Comparison of ENCODE assay signal across 13 cellular contexts in the genomic region with DNA sequence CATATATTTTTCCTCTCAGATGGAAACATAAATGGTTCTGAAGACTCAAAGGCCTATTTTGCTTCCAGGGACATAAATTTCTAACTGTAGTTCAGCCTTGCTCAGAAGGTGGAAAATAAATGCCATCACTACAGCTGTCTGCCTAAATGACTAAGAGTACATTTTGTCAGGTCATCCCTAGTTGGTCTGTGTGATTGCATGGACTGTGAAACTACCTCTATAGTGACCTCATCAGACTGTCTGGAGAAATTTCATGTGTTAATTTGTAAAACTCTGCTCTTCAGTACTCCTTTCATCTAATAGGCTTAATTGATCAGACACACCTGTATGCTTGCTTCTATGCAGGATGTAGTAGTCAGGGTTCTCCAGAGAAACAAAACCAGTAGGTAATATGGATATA.
DNase-seq lines count a peak whose midpoint lies in the region; ATAC-seq, FAIRE-seq and TF ChIP-seq lines count a peak whose summit lies in the region.
"Had no signal": no experiment of that assay in that cellular context is flagged by ENCODE, and none has a peak within 500 bp of the region (broad histone marks: within the 10 kb centered on the region; RNA-seq: fewer than 3 reads in every experiment).

No MANE protein-coding gene starts in this region.

- no peaks in the 10 kb centered on the region for H3K79me2 ChIP-seq in OCI-LY7 (ENCODE audit: insufficient read depth, low read depth, low read length)

- H3K4me1 ChIP-seq in OCI-LY7 (ENCODE audit: insufficient read depth, low read length, poor library complexity, severe bottlenecking) (no peaks in the 10 kb centered on the region), small intestine (ENCODE audit: control insufficient read depth in 2 of 2, insufficient read depth in 1 of 2, low read depth in 1 of 2, low read length in 1 of 2) (no peaks in the 10 kb centered on the region), tibial artery (no peaks in the 10 kb centered on the region)

- ATAC-seq in GM19372 (IDR thresholded peaks at IDR 0.05; ENCODE audit: low read depth, unreplicated experiment), result peak; percentile 80
- peak; percentile 62 for ATAC-seq in HG03175 (IDR thresholded peaks at IDR 0.05; ENCODE audit: unreplicated experiment)
- no peak for ATAC-seq in HG03196 (IDR thresholded peaks at IDR 0.05; ENCODE audit: unreplicated experiment)
- ATAC-seq: mucosa of descending colon had no signal

- no peaks in the 10 kb centered on the region for H4K20me1 ChIP-seq in OCI-LY7 (ENCODE audit: insufficient read depth, low read length)

- no peaks in the 10 kb centered on the region for H3K9me2 ChIP-seq in OCI-LY7 (ENCODE audit: insufficient read depth, low read length)

- peak; percentile 48 for DNase-seq in A172 (ENCODE audit: low spot score)
- DNase-seq in OCI-LY7 (ENCODE audit: low spot score), result peak; percentile 17
- DNase-seq in small intestine, result no peak
- no peak for DNase-seq in T-helper 2 cell
- DNase-seq in tibial artery, result no peak
- DNase-seq: activated T-cell treated with anti-CD3 and anti-CD28 coated beads, Interleukin-2, amount 50 U/mL, for 24 hours; cerebellar nuclear complex; mucosa of descending colon; NCI-H1694 treated with DMSO at 0.1 percent for 48 hours; T-helper 1 cell had no signal

- H3K27ac ChIP-seq in OCI-LY7 (ENCODE audit: low read depth, low read length, poor library complexity, severe bottlenecking), result no peak overlapping the region
- H3K27ac ChIP-seq in small intestine (ENCODE audit: low read depth in 1 of 2, low read length in 1 of 2), result no peak overlapping the region
- no peak overlapping the region for H3K27ac ChIP-seq in tibial artery

- H3K4me3 ChIP-seq in OCI-LY7 (ENCODE audit: low read depth, low read length, poor library complexity, severe bottlenecking) (no peak overlapping the region), small intestine (ENCODE audit: low read depth in 1 of 2, low read length in 2 of 2) (no peak overlapping the region), tibial artery (no peak overlapping the region)
- H3K4me3 ChIP-seq: mucosa of descending colon had no signal

- H2AFZ ChIP-seq in OCI-LY7 (ENCODE audit: low read length), result no peak overlapping the region

- CTCF ChIA-PET in OCI-LY7 (lab: Charles Lee; ENCODE audit: unreplicated experiment), result no interaction called here

- no peaks in the 10 kb centered on the region for H3K27me3 ChIP-seq in small intestine (ENCODE audit: control insufficient read depth in 2 of 2, insufficient read depth in 2 of 2, low read length in 2 of 2)
- no peaks in the 10 kb centered on the region for H3K27me3 ChIP-seq in tibial artery

- no peak for FAIRE-seq in small intestine (lab: Jason Lieb, UNC)

- no TSS peak for BruUV-seq in OCI-LY7 (replicated peaks; lab: Mats Ljungman, UMichigan)

- POLR2A ChIA-PET in OCI-LY7 (lab: Charles Lee), result no interaction called here

- TF ChIP-seq CTCF in OCI-LY7 (conservative IDR thresholded peaks at IDR 0.05; ENCODE audit: low read length) (0 out of 2 replicates have a peak, but pooled peaks have one; percentile 30), tibial artery (IDR thresholded peaks at IDR 0.05) (no peak)

- intact Hi-C loops in OCI-LY7 (cut with micrococcal nuclease; ENCODE audit: unreplicated experiment) (no loop called here), tibial artery (cut with DNase I; ENCODE audit: low total_unique reads) (no loop called here)

- no peak overlapping the region for H3K4me2 ChIP-seq in OCI-LY7 (ENCODE audit: low read length)

- H3K36me3 ChIP-seq in OCI-LY7 (ENCODE audit: insufficient read depth, low read length), result no peaks in the 10 kb centered on the region
- H3K36me3 ChIP-seq in small intestine (ENCODE audit: control insufficient read depth in 2 of 2, insufficient read depth in 2 of 2, low read length in 2 of 2), result no peaks in the 10 kb centered on the region
- no peaks in the 10 kb centered on the region for H3K36me3 ChIP-seq in tibial artery

- H3K9me3 ChIP-seq in OCI-LY7 (ENCODE audit: low read length) (no peaks in the 10 kb centered on the region), small intestine (ENCODE audit: control insufficient read depth, low read depth) (no peaks in the 10 kb centered on the region), tibial artery (no peaks in the 10 kb centered on the region)
- H3K9me3 ChIP-seq: mucosa of descending colon had no signal

Comparison
In these comparisons a context has a peak if more than half of its experiments do, and no peak if none do; other contexts are left out.
1. DNase-seq: peak in A172 (single experiment) and OCI-LY7 (single experiment); none in small intestine (single experiment), T-helper 2 cell (0 of 5) and tibial artery (0 of 2).